In genomic region chr16:65994305-65994704, GRCh38 we compare ENCODE assay signal across 27 cellular contexts.
"Had no signal": no experiment of that assay in that cellular context is flagged by ENCODE, and none has a peak within 500 bp of the region (broad histone marks: within the 10 kb centered on the region; RNA-seq: fewer than 3 reads in every experiment).

No MANE protein-coding gene starts in this region.

- DNase-seq: activated B cell treated with CpG ODN at 0.5 μM for 24 hours; activated CD4-positive, alpha-beta T cell treated with anti-CD3 and anti-CD28 coated beads for 36 hours; activated CD4-positive, alpha-beta T cell treated with anti-CD3 and anti-CD28 coated beads, Interleukin-2, amount 50 U/mL, for 48 hours; activated CD8-positive, alpha-beta memory T cell treated with anti-CD3 and anti-CD28 coated beads, Interleukin-2, amount 50 U/mL, for 48 hours; activated naive CD4-positive, alpha-beta T cell treated with anti-CD3 and anti-CD28 coated beads for 36 hours; activated naive CD8-positive, alpha-beta T cell treated with anti-CD3 and anti-CD28 coated beads, Interleukin-2, amount 10 ng/mL, durations not matched to agents 7 days and 5 days; activated T-cell treated with anti-CD3 and anti-CD28 coated beads, Interleukin-2, amount 50 U/mL, for 48 hours; amniotic stem cell; cerebellar nuclear complex; cortex of kidney; endodermal cell; esophagus squamous epithelium; head of caudate nucleus; hypothalamus; left ventricle myocardium superior; mammary epithelial cell; midbrain; posterior cingulate gyrus; right lobe of liver; stimulated activated CD4-positive, alpha-beta T cell treated with anti-CD3 and anti-CD28 coated beads, Interleukin-2, amount 100 ng/mL, for 48 hours; stimulated activated CD8-positive, alpha-beta memory T cell treated with anti-CD3 and anti-CD28 coated beads, Interleukin-4, amount 100 ng/mL, for 48 hours; stimulated activated naive B cell treated with anti-CD40 and anti-IgM and Interleukin-4, amounts not matched to agents 10 μg/mL and 1 μg/mL and 100 μg/mL, for 72 hours; T1000; testis; trophoblast cell; uterus had no signal

- H3K4me1 Mint-ChIP-seq: activated B cell treated with CpG ODN at 0.5 μM for 24 hours; activated CD4-positive, alpha-beta T cell treated with anti-CD3 and anti-CD28 coated beads for 36 hours; activated naive CD8-positive, alpha-beta T cell treated with anti-CD3 and anti-CD28 coated beads, Interleukin-2, amount 10 ng/mL, durations not matched to agents 7 days and 5 days; endodermal cell; stimulated activated naive B cell treated with anti-CD40 and anti-IgM and Interleukin-4, amounts not matched to agents 10 μg/mL and 1 μg/mL and 100 μg/mL, for 72 hours had no signal

- H3K27ac Mint-ChIP-seq: activated B cell treated with CpG ODN at 0.5 μM for 24 hours; activated CD4-positive, alpha-beta T cell treated with anti-CD3 and anti-CD28 coated beads for 36 hours; activated naive CD4-positive, alpha-beta T cell treated with anti-CD3 and anti-CD28 coated beads for 36 hours; activated naive CD8-positive, alpha-beta T cell treated with anti-CD3 and anti-CD28 coated beads, Interleukin-2, amount 10 ng/mL, durations not matched to agents 7 days and 5 days; endodermal cell; natural killer cell treated with Interleukin-12 subunit alpha and Interleukin-12 subunit beta and Interleukin-15 and Interleukin-18, amount 100 ng/mL, for 72 hours; stimulated activated naive B cell treated with anti-CD40 and anti-IgM and Interleukin-4, amounts not matched to agents 10 μg/mL and 1 μg/mL and 100 μg/mL, for 72 hours had no signal

- H3K9me3 Mint-ChIP-seq: activated B cell treated with CpG ODN at 0.5 μM for 24 hours; activated naive CD4-positive, alpha-beta T cell treated with anti-CD3 and anti-CD28 coated beads for 36 hours; activated naive CD8-positive, alpha-beta T cell treated with anti-CD3 and anti-CD28 coated beads, Interleukin-2, amount 10 ng/mL, durations not matched to agents 7 days and 5 days; natural killer cell treated with Interleukin-12 subunit alpha and Interleukin-12 subunit beta and Interleukin-15 and Interleukin-18, amount 100 ng/mL, for 72 hours had no signal

- H3K4me3 Mint-ChIP-seq: activated B cell treated with CpG ODN at 0.5 μM for 24 hours; activated CD4-positive, alpha-beta T cell treated with anti-CD3 and anti-CD28 coated beads for 36 hours; activated naive CD4-positive, alpha-beta T cell treated with anti-CD3 and anti-CD28 coated beads for 36 hours; activated naive CD8-positive, alpha-beta T cell treated with anti-CD3 and anti-CD28 coated beads, Interleukin-2, amount 10 ng/mL, durations not matched to agents 7 days and 5 days; endodermal cell; natural killer cell treated with Interleukin-12 subunit alpha and Interleukin-12 subunit beta and Interleukin-15 and Interleukin-18, amount 100 ng/mL, for 72 hours; stimulated activated naive B cell treated with anti-CD40 and anti-IgM and Interleukin-4, amounts not matched to agents 10 μg/mL and 1 μg/mL and 100 μg/mL, for 72 hours had no signal

- H3K36me3 Mint-ChIP-seq: activated naive CD8-positive, alpha-beta T cell treated with anti-CD3 and anti-CD28 coated beads, Interleukin-2, amount 10 ng/mL, durations not matched to agents 7 days and 5 days; natural killer cell treated with Interleukin-12 subunit alpha and Interleukin-12 subunit beta and Interleukin-15 and Interleukin-18, amount 100 ng/mL, for 72 hours; stimulated activated naive B cell treated with anti-CD40 and anti-IgM and Interleukin-4, amounts not matched to agents 10 μg/mL and 1 μg/mL and 100 μg/mL, for 72 hours had no signal

- H3K27me3 Mint-ChIP-seq: activated naive CD8-positive, alpha-beta T cell treated with anti-CD3 and anti-CD28 coated beads, Interleukin-2, amount 10 ng/mL, durations not matched to agents 7 days and 5 days had no signal
